8 cellular contexts compared by ENCODE assay signal in the genomic region with DNA sequence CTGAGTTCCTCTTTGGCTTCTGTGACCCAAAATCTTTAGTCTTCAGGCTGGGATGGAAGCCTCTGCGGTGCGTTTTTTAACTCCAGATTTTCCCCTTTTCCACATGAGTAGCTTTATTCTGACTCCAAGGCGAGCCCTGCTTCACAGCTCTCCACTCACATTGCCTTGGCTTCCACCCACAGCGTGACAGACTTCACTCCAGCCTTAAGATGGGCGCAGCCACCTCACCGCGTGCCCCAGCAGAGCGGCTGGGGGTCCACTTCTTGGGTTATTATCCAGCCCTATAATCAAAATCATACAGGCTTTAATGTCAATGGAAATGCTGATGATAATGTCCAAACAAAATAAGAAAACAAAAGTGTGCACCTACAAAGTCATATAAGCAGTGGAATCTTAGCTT. TPM values are rescaled to one million over a fixed set of nuclear protein-coding genes. Genes with fewer than 3 reads are reported as not detected.
DNase-seq lines count a peak whose midpoint lies in the region; ATAC-seq, FAIRE-seq and TF ChIP-seq lines count a peak whose summit lies in the region.

No MANE protein-coding gene starts in this region.

- H2AFZ ChIP-seq in PC-9 = no peak overlapping the region

- TF ChIP-seq POLR2A in GM12892 (IDR thresholded peaks at IDR 0.05; ENCODE audit: low read depth, low read length) = no peak

- intact Hi-C loops in PC-9 (cut with micrococcal nuclease; ENCODE audit: unreplicated experiment) = loop anchor here (10.0 kb wide), 1 partner anchor 1201 kb away; no protein-coding TSS in a partner anchor

- H3K4me2 ChIP-seq in PC-9 = peak overlapping the region; percentile 100

- POLR2A ChIA-PET in PC-9 (lab: Charles Lee; ENCODE audit: unreplicated experiment) = no interaction called here

- H3K4me1 ChIP-seq in PC-9 (replicated peaks; ENCODE audit: insufficient read depth) (peaks cover 24% of the 10 kb centered on the region), rectal smooth muscle tissue (ENCODE audit: control insufficient read depth, insufficient read depth, low read length) (peaks cover 9% of the 10 kb centered on the region)

- H3K27me3 ChIP-seq in PC-9 (ENCODE audit: insufficient read depth, low read depth) (no peaks in the 10 kb centered on the region), rectal smooth muscle tissue (ENCODE audit: control insufficient read depth, insufficient read depth, low read length) (peaks cover 1% of the 10 kb centered on the region)

- no peak for TF ChIP-seq CTCF in PC-9 (conservative IDR thresholded peaks at IDR 0.05)
- no peak for TF ChIP-seq CTCF in epithelial cell of proximal tubule (conservative IDR thresholded peaks at IDR 0.05; ENCODE audit: low read depth, low read length)

- H3K79me2 ChIP-seq in PC-9 (ENCODE audit: low read depth) = peaks cover 50% of the 10 kb centered on the region

- H3K27ac ChIP-seq in PC-9 (no peak overlapping the region), rectal smooth muscle tissue (ENCODE audit: low read depth, low read length) (no peak overlapping the region)

- CTCF ChIA-PET in PC-9 (lab: Charles Lee) = no interaction called here

- no peak for FAIRE-seq in GM12892 (lab: Jason Lieb, UNC)

- ATAC-seq in HG03196 (IDR thresholded peaks at IDR 0.05; ENCODE audit: unreplicated experiment) = no peak

- H3F3A ChIP-seq in PC-9 (ENCODE audit: insufficient read depth, low read depth) = peaks cover 12% of the 10 kb centered on the region; the same call in 1 of the 2 replicates

- no TSS peak for BruUV-seq in PC-9 (replicated peaks; lab: Mats Ljungman, UMichigan)

- H3K9me2 ChIP-seq in PC-9 (ENCODE audit: insufficient read depth) = no peaks in the 10 kb centered on the region

- H3K9ac ChIP-seq in rectal smooth muscle tissue (ENCODE audit: low read length) = no peak overlapping the region

- peak overlapping the region; percentile 93; the same call in 1 of the 2 replicates for H3K4me3 ChIP-seq in GM08714 (ENCODE audit: low read length)
- peak overlapping the region; percentile 99 for H3K4me3 ChIP-seq in PC-9
- H3K4me3 ChIP-seq in epithelial cell of proximal tubule (ENCODE audit: low read depth, low read length) = peak overlapping the region; percentile 100
- peak overlapping the region; percentile 80 for H3K4me3 ChIP-seq in rectal smooth muscle tissue (ENCODE audit: low read length)

- H4K20me1 ChIP-seq in PC-9 (ENCODE audit: insufficient read depth) = peaks cover 37% of the 10 kb centered on the region

- peaks cover 31% of the 10 kb centered on the region for H3K36me3 ChIP-seq in PC-9 (ENCODE audit: low read depth)
- peaks cover 18% of the 10 kb centered on the region for H3K36me3 ChIP-seq in rectal smooth muscle tissue (ENCODE audit: control insufficient read depth, insufficient read depth, low read length)

- no peaks in the 10 kb centered on the region for H3K9me3 ChIP-seq in PC-9 (ENCODE audit: insufficient read depth, low read depth)

- no peak for DNase-seq in PC-9
- DNase-seq in epithelial cell of proximal tubule (ENCODE audit: low read depth) = no peak
- no peak for DNase-seq in GM12892 (ENCODE audit: insufficient read length)
- no peak for DNase-seq in NCI-H1417 (lab: John Stamatoyannopoulos, UW)
- DNase-seq in AG08396 (ENCODE audit: low spot score) = no peak

RNA-seq across cellular contexts. Expression of a gene that starts 1.2 kb away (rescaled TPM):
- 155 and 188 TPM in 2 replicates for total RNA-seq in PC-9 (2021)
- 23.8 and 27.2 TPM in 2 replicates for total RNA-seq in epithelial cell of proximal tubule
- 27.5 TPM for polyA plus RNA-seq in GM12892 (2012; ENCODE audit: missing spikeins)
